ENCODE assay signal across 10 cellular contexts in the genomic region with DNA sequence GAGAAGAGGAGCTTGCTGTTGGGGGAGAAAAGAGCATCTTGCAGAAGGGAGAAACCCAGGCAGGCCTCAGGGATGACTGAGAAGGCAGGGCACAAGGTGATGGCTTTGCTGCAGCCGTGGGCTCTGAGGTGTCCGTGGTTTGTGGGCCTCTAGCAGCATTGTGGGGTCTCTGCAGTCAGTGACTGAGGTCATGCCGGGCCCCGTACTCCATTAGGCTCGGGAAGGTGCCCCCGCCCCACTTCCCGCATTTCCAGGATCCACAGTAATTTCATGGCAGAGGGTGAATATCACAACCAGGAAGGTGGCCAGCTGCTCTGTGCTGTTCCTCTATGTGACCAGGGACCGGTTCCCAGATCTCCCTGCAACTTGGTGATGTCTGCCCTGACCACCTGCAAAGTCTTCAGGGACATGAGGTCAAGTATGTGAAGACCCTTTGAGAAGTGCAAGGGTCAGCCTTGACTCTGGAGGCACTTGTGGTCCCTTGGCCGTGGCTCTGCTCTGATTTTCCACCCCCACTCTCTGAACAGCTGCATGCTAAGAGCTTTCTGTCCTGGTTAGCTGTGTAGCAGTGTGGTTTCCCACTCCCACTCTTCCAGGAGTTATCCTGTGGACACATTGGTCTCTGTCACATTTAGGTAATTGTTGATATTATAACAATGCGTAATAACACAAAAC. TPM values are rescaled to one million over a fixed set of nuclear protein-coding genes. Genes with fewer than 3 reads are reported as not detected.
DNase-seq lines count a peak whose midpoint lies in the region; ATAC-seq and TF ChIP-seq lines count a peak whose summit lies in the region.
"Had no signal": no experiment of that assay in that cellular context is flagged by ENCODE, and none has a peak within 500 bp of the region (broad histone marks: within the 10 kb centered on the region; RNA-seq: fewer than 3 reads in every experiment).

No MANE protein-coding gene starts in this region.

- H4K8ac ChIP-seq in trophoblast cell (ENCODE audit: low read depth, low read length) = no peak overlapping the region

- no peak for DNase-seq in CD8-positive, alpha-beta T cell
- DNase-seq in NB4 (ENCODE audit: low read depth) = no peak
- no peak for DNase-seq in endodermal cell
- DNase-seq in trophoblast cell = no peak
- no peak for DNase-seq in stimulated activated CD8-positive, alpha-beta memory T cell treated with anti-CD3 and anti-CD28 coated beads, Interleukin-4, amount 100 ng/mL, for 48 hours
- DNase-seq in hippocampal formation (lab: John Stamatoyannopoulos, UW) = no peak
- DNase-seq in NCI-H524 treated with DMSO at 0.1 percent for 48 hours (lab: John Stamatoyannopoulos, UW) = no peak
- DNase-seq: activated CD4-positive, CD25-positive, alpha-beta regulatory T cell; NCI-H446 treated with DMSO at 0.1 percent for 48 hours had no signal

- H4K91ac ChIP-seq in trophoblast cell (ENCODE audit: low read depth, low read length) = no peak overlapping the region

- peaks cover 67% of the 10 kb centered on the region for H3K4me1 Mint-ChIP-seq in CD8-positive, alpha-beta T cell (ENCODE audit: low read depth)
- H3K4me1 Mint-ChIP-seq in endodermal cell = peaks cover 16% of the 10 kb centered on the region

- no peak overlapping the region for H2BK120ac ChIP-seq in trophoblast cell (ENCODE audit: insufficient read depth, low read length, poor library complexity)

- CTCF ChIA-PET in CD8-positive, alpha-beta T cell (lab: Charles Lee) = interaction anchor here (0.8 to 3.0 kb wide), 6 partner anchors 11 to 130 kb away, joined by 3 to 20 read pairs (median 6); no protein-coding TSS in a partner anchor

- peak overlapping the region; percentile 96 for H3K27ac ChIP-seq in CD8-positive, alpha-beta T cell (ENCODE audit: low read depth, low read length)
- no peak overlapping the region for H3K27ac ChIP-seq in endodermal cell (ENCODE audit: low read depth, low read length)
- H3K27ac ChIP-seq in trophoblast cell (ENCODE audit: low read depth, low read length) = no peak overlapping the region

- peaks cover 32% of the 10 kb centered on the region for H3K36me3 Mint-ChIP-seq in CD8-positive, alpha-beta T cell
- H3K36me3 Mint-ChIP-seq in endodermal cell (ENCODE audit: low read depth) = no peaks in the 10 kb centered on the region

- no peaks in the 10 kb centered on the region for H3K9me3 Mint-ChIP-seq in CD8-positive, alpha-beta T cell
- no peaks in the 10 kb centered on the region for H3K9me3 Mint-ChIP-seq in endodermal cell

- no peak overlapping the region for H4K12ac ChIP-seq in trophoblast cell (ENCODE audit: low read depth, low read length)

- H3K9ac ChIP-seq in endodermal cell (ENCODE audit: extremely low read depth, low read length, poor library complexity, severe bottlenecking) (no peak overlapping the region), trophoblast cell (ENCODE audit: low read length) (no peak overlapping the region)

- no peak overlapping the region for H3K23ac ChIP-seq in trophoblast cell (ENCODE audit: low read length)

- POLR2A ChIA-PET in CD8-positive, alpha-beta T cell (lab: Charles Lee) = interaction anchor here (0.9 to 7.7 kb wide), 3 partner anchors 17 to 61 kb away, joined by 3 to 246 read pairs (median 86); no protein-coding TSS in a partner anchor

- no peaks in the 10 kb centered on the region for H3K36me3 ChIP-seq in CD8-positive, alpha-beta T cell (ENCODE audit: insufficient read depth, low read length)
- no peaks in the 10 kb centered on the region for H3K36me3 ChIP-seq in endodermal cell (ENCODE audit: control insufficient read depth, insufficient read depth, low read length)
- H3K36me3 ChIP-seq in trophoblast cell (ENCODE audit: control insufficient read depth in 1 of 2, insufficient read depth in 2 of 2, low read length in 2 of 2) = peaks cover 0 to 2% of the 10 kb centered on the region in 2 experiments

- no peak for TF ChIP-seq CTCF in CD8-positive, alpha-beta T cell (IDR thresholded peaks at IDR 0.05)
- TF ChIP-seq CTCF in NB4 (IDR thresholded peaks at IDR 0.05; ENCODE audit: low read depth, low read length) (no peak), endodermal cell (conservative IDR thresholded peaks at IDR 0.05) (no peak)

- H3K27me3 ChIP-seq in CD8-positive, alpha-beta T cell (ENCODE audit: insufficient read depth, low read length) = no peaks in the 10 kb centered on the region
- H3K27me3 ChIP-seq in endodermal cell (ENCODE audit: control insufficient read depth, insufficient read depth, low read length, poor library complexity, severe bottlenecking) = peaks cover 13% of the 10 kb centered on the region
- H3K27me3 ChIP-seq in trophoblast cell (ENCODE audit: insufficient read depth, low read length) = no peaks in the 10 kb centered on the region

- no peak for TF ChIP-seq POLR2A in NB4 (IDR thresholded peaks at IDR 0.05; ENCODE audit: extremely low read depth, insufficient read length)

- H2AFZ ChIP-seq in trophoblast cell (ENCODE audit: insufficient read depth, low read length, poor library complexity) = peak overlapping the region; percentile 23

- H3K27ac Mint-ChIP-seq in CD8-positive, alpha-beta T cell = peak overlapping the region; percentile 94
- no peak overlapping the region for H3K27ac Mint-ChIP-seq in endodermal cell

- H3K4me2 ChIP-seq in trophoblast cell (ENCODE audit: low read length) = no peak overlapping the region

- intact Hi-C loops in CD8-positive, alpha-beta T cell (cut with DNase I, micrococcal nuclease) = no loop called here

- no peak overlapping the region for H2BK12ac ChIP-seq in trophoblast cell (ENCODE audit: low read length)

- ATAC-seq in CD8-positive, alpha-beta T cell = no peak
- no peak for ATAC-seq in HG03025 (IDR thresholded peaks at IDR 0.05; ENCODE audit: low FRiP score, unreplicated experiment)

- H3K79me1 ChIP-seq in trophoblast cell (ENCODE audit: low read length) = peaks cover 25% of the 10 kb centered on the region

- no peaks in the 10 kb centered on the region for H3K27me3 Mint-ChIP-seq in CD8-positive, alpha-beta T cell (ENCODE audit: low read depth)
- H3K27me3 Mint-ChIP-seq in endodermal cell (ENCODE audit: insufficient read depth) = peaks cover 8% of the 10 kb centered on the region

- H3K18ac ChIP-seq in trophoblast cell (ENCODE audit: low read length) = peak overlapping the region; percentile 8

- H3K4ac ChIP-seq in trophoblast cell (ENCODE audit: low read depth, low read length) = peak overlapping the region; percentile 72

- H3K4me1 ChIP-seq in CD8-positive, alpha-beta T cell (ENCODE audit: insufficient read depth, low read length) = peaks cover 60% of the 10 kb centered on the region
- H3K4me1 ChIP-seq in endodermal cell (ENCODE audit: control insufficient read depth, insufficient read depth, low read length) (no peaks in the 10 kb centered on the region), trophoblast cell (ENCODE audit: control insufficient read depth in 1 of 2, insufficient read depth in 2 of 2, low read length in 2 of 2) (peaks cover 16 to 20% of the 10 kb centered on the region in 2 experiments)

- H3K4me3 Mint-ChIP-seq in CD8-positive, alpha-beta T cell = peak overlapping the region; percentile 92
- H3K4me3 Mint-ChIP-seq in endodermal cell = peak overlapping the region; percentile 61

- H3K4me3 ChIP-seq in CD8-positive, alpha-beta T cell (ENCODE audit: low read depth, low read length) = peak overlapping the region; percentile 77
- H3K4me3 ChIP-seq in NB4 (ENCODE audit: low read depth, low read length) = peak overlapping the region; percentile 0
- H3K4me3 ChIP-seq in endodermal cell (ENCODE audit: low read length) = no peak overlapping the region
- no peak overlapping the region for H3K4me3 ChIP-seq in trophoblast cell (ENCODE audit: low read depth, low read length)

- no peak overlapping the region for H2AK5ac ChIP-seq in trophoblast cell (ENCODE audit: low read length)

- peaks cover 47% of the 10 kb centered on the region for H3K79me2 ChIP-seq in trophoblast cell (ENCODE audit: control insufficient read depth, insufficient read depth, low read length, poor library complexity)

- H3K9me3 ChIP-seq in CD8-positive, alpha-beta T cell (ENCODE audit: low read length) = no peaks in the 10 kb centered on the region
- no peaks in the 10 kb centered on the region for H3K9me3 ChIP-seq in endodermal cell (ENCODE audit: control insufficient read depth, low read length)
- H3K9me3 ChIP-seq in trophoblast cell (ENCODE audit: insufficient read depth, low read depth, low read length) = peaks cover 2% of the 10 kb centered on the region

- H2BK5ac ChIP-seq in trophoblast cell (ENCODE audit: low read depth, low read length, poor library complexity) = no peak overlapping the region

- H3K14ac ChIP-seq in trophoblast cell (ENCODE audit: low read length) = no peak overlapping the region

- 90 to 94% methylated on average over 6 to 10 of the region's 10 CpGs for WGBS in endodermal cell (ENCODE audit: insufficient coverage in 1 of 2, insufficient read length in 1 of 2), 2 experiments
- no CpG with 5 or more reads among the region's 10 CpGs for WGBS in trophoblast cell (ENCODE audit: extremely low coverage, insufficient coverage, insufficient read length)

RNA-seq across cellular contexts. Expression of gene KLF13, which starts 3.6 kb away (rescaled TPM):
- total RNA-seq in CD8-positive, alpha-beta T cell = 100 to 1,000 TPM; 359 to 364 TPM
- total RNA-seq in endodermal cell = 10 to 100 TPM; 18.7 to 18.9 TPM
- polyA plus RNA-seq in endodermal cell (2013, experiment 1 of 2) = 58.0 TPM
- 51.5 TPM for polyA plus RNA-seq in endodermal cell (2013, experiment 2 of 2)
- 76.0 and 79.4 TPM in 2 replicates for polyA plus RNA-seq in trophoblast cell (2013)

Comparison
In these comparisons a context has a peak if more than half of its experiments do, and no peak if none do; other contexts are left out.
1. H3K4me3 ChIP-seq: peak in CD8-positive, alpha-beta T cell (single experiment) and NB4 (single experiment); none in endodermal cell (single experiment) and trophoblast cell (single experiment).
2. RNA of gene KLF13, which starts 3.6 kb away (total RNA-seq): 359 to 364 TPM in CD8-positive, alpha-beta T cell; 18.7 to 18.9 TPM in endodermal cell; every median in the first group is over 10 times any median in the second.